8 cellular contexts compared by ENCODE assay signal in the genomic region with DNA sequence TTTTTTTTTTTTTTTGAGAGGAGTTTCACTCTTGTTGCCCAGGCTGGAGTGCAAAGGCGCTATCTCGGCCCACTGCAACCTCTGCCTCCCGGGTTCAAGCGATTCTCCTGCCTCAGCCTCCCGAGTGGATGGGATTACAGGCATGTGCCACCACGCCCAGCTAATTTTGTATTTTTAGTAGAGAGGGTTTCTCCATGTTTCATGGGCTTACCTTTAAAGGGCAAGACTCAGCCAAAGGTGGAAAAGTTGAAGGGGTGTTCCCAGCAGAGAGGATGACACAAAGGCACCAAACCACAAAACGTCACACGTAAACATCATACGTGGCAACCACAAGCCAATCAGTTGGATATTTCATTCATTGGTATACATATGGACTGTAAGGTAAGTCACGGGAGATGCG. TPM values are rescaled to one million over a fixed set of nuclear protein-coding genes. Genes with fewer than 3 reads are reported as not detected.
DNase-seq lines count a peak whose midpoint lies in the region; ATAC-seq, FAIRE-seq and TF ChIP-seq lines count a peak whose summit lies in the region.
"Not testable (repeated sequence)": the region's sequence is repeated elsewhere in the genome, so short reads cannot be mapped to it uniquely, and the experiment has no call there.

No MANE protein-coding gene starts in this region.

- intact Hi-C loops in IMR-90 (cut with micrococcal nuclease); spleen (cut with DNase I; ENCODE audit: low total_unique reads): not testable (repeated sequence)
- intact Hi-C loops in HepG2 (cut with micrococcal nuclease; ENCODE audit: unreplicated experiment): loop anchor here (5.0 kb wide), 1 partner anchor 45 kb away; no protein-coding TSS in a partner anchor

- not testable (repeated sequence) for H4K20me1 ChIP-seq in BLaER1 treated with 17β-estradiol and CSF1 and Interleukin-3, amounts not matched to agents 10 nM and 100 nM; IMR-90 (ENCODE audit: insufficient read depth, low read length); HepG2 (ENCODE audit: insufficient read depth, low read length)

- H3K36me3 ChIP-seq in BLaER1 treated with 17β-estradiol and CSF1 and Interleukin-3, amounts not matched to agents 10 nM and 100 nM: peaks cover 24 to 56% (median 37%) of the 10 kb centered on the region in 11 experiments; a peak in 21 of 22 replicates
- H3K36me3 ChIP-seq in IMR-90 (ENCODE audit: control insufficient read depth, insufficient read depth, low read length); HepG2 (replicated peaks in 1 of 2; ENCODE audit: control insufficient read depth in 1 of 2, insufficient read depth in 2 of 2, low read length in 2 of 2): not testable (repeated sequence)
- peaks cover 0 to 38% (median 2%) of the 10 kb centered on the region in 6 donors for H3K36me3 ChIP-seq in spleen

- ATAC-seq in IMR-90 (ENCODE audit: low read depth); HepG2; stimulated activated naive B cell treated with anti-CD40 and anti-IgM and Interleukin-4, amounts not matched to agents 10 μg/mL and 1 μg/mL and 100 μg/mL, for 72 hours (replicated peaks): not testable (repeated sequence)
- ATAC-seq in activated CD4-positive, CD25-positive, alpha-beta regulatory T cell treated with anti-CD3 and anti-CD28 coated beads, Interleukin-2, amount 50 U/mL, for 24 hours: peak; percentile 7 to 9
- ATAC-seq in central memory CD8-positive, alpha-beta T cell (replicated peaks; ENCODE audit: extremely low read depth, poor library complexity, severe bottlenecking): peak; percentile 19

- peak overlapping the region; percentile 6; the same call in 1 of the 2 replicates for H2BK20ac ChIP-seq in IMR-90 (ENCODE audit: low read depth, low read length)

- not testable (repeated sequence) for TF ChIP-seq CTCF in IMR-90 (conservative IDR thresholded peaks at IDR 0.05; ENCODE audit: low read depth, low read length); HepG2 (CRISPR knock-in tag; IDR thresholded peaks at IDR 0.05); spleen (IDR thresholded peaks at IDR 0.05 in 8 of 11, conservative IDR thresholded peaks at IDR 0.05 in 3 of 11)

- not testable (repeated sequence) for H3K27me3 Mint-ChIP-seq in central memory CD8-positive, alpha-beta T cell; stimulated activated naive B cell treated with anti-CD40 and anti-IgM and Interleukin-4, amounts not matched to agents 10 μg/mL and 1 μg/mL and 100 μg/mL, for 72 hours

- POLR2A ChIA-PET in IMR-90 (lab: Charles Lee; ENCODE audit: unreplicated experiment): interaction anchor here (0.5 kb wide), 1 partner anchor 53 kb away, joined by 3 read pairs; the partner anchor contains the start of genes CAB39L and SETDB2
- POLR2A ChIA-PET in HepG2 (lab: Yijun Ruan, JAX): interaction anchor here (1.0 to 4.4 kb wide), 5 partner anchors 12 to 182 kb away, joined by 3 to 47 read pairs (median 6); partner anchors contain the start of genes CAB39L, RCBTB1 and SETDB2

- TF ChIP-seq POLR2A in IMR-90 (IDR thresholded peaks at IDR 0.05; ENCODE audit: low read depth, low read length); HepG2 (IDR thresholded peaks at IDR 0.05; ENCODE audit: insufficient read depth in 1 of 2, low read depth in 2 of 2, low read length in 2 of 2); spleen (IDR thresholded peaks at IDR 0.05): not testable (repeated sequence)

- peaks cover 14% of the 10 kb centered on the region for H3K36me3 Mint-ChIP-seq in central memory CD8-positive, alpha-beta T cell (ENCODE audit: insufficient read depth)
- peaks cover 22 to 30% of the 10 kb centered on the region in 2 donors for H3K36me3 Mint-ChIP-seq in stimulated activated naive B cell treated with anti-CD40 and anti-IgM and Interleukin-4, amounts not matched to agents 10 μg/mL and 1 μg/mL and 100 μg/mL, for 72 hours

- not testable (repeated sequence) for DNase-seq in IMR-90; HepG2 (ENCODE audit: low spot score); spleen
- peak; percentile 62 to 69 for DNase-seq in activated T-cell treated with anti-CD3 and anti-CD28 coated beads, Interleukin-2, amount 50 U/mL, for 48 hours
- DNase-seq in central memory CD8-positive, alpha-beta T cell (ENCODE audit: low spot score in 2 of 2): peak in 1 of 2 donors; percentile 39
- peak; percentile 6 for DNase-seq in stimulated activated naive B cell treated with anti-CD40 and anti-IgM and Interleukin-4, amounts not matched to agents 10 μg/mL and 1 μg/mL and 100 μg/mL, for 72 hours

- CTCF ChIA-PET in IMR-90 (lab: Yijun Ruan, JAX); HepG2 (lab: Yijun Ruan, JAX; ENCODE audit: low intra/inter-chr PET ratio, low total read pairs): not testable (repeated sequence)

- H3K4me3 ChIP-seq in BLaER1 treated with 17β-estradiol and CSF1 and Interleukin-3, amounts not matched to agents 10 nM and 100 nM: peak overlapping the region; percentile 66 to 80 (median 75); a peak in 19 of 20 replicates
- H3K4me3 ChIP-seq in IMR-90 (ENCODE audit: insufficient read depth, low read depth, low read length); HepG2 (replicated peaks in 1 of 3; ENCODE audit: insufficient read depth in 1 of 3, low read depth in 2 of 3, low read length in 3 of 3): not testable (repeated sequence)
- H3K4me3 ChIP-seq in spleen: peak overlapping the region in 6 of 8 donors; percentile 56 to 85 (median 60)

- not testable (repeated sequence) for BruUV-seq in IMR-90 (replicated peaks; lab: Mats Ljungman, UMichigan); HepG2 (replicated peaks; lab: Mats Ljungman, UMichigan)

- H3K4me1 ChIP-seq in BLaER1 treated with 17β-estradiol and CSF1 and Interleukin-3, amounts not matched to agents 10 nM and 100 nM: peaks cover 25 to 55% (median 39%) of the 10 kb centered on the region in 10 experiments
- H3K4me1 ChIP-seq in IMR-90 (ENCODE audit: control insufficient read depth, insufficient read depth, low read length) (peaks cover 12% of the 10 kb centered on the region), HepG2 (ENCODE audit: insufficient read depth, low read length) (peaks cover 21% of the 10 kb centered on the region), spleen (peaks cover 3 to 60% (median 36%) of the 10 kb centered on the region in 6 donors)

- not testable (repeated sequence) for H2AFZ ChIP-seq in IMR-90 (replicated peaks; ENCODE audit: low read length, poor library complexity); HepG2 (ENCODE audit: low read length)

- not testable (repeated sequence) for H4K5ac ChIP-seq in IMR-90 (ENCODE audit: low read depth, low read length)

- H3K27ac Mint-ChIP-seq in central memory CD8-positive, alpha-beta T cell (ENCODE audit: low read depth): peak overlapping the region; percentile 81
- H3K27ac Mint-ChIP-seq in stimulated activated naive B cell treated with anti-CD40 and anti-IgM and Interleukin-4, amounts not matched to agents 10 μg/mL and 1 μg/mL and 100 μg/mL, for 72 hours: peak overlapping the region; percentile 96

- peak overlapping the region; percentile 79 to 98 (median 93) for H3K4me2 ChIP-seq in BLaER1 treated with 17β-estradiol and CSF1 and Interleukin-3, amounts not matched to agents 10 nM and 100 nM
- H3K4me2 ChIP-seq in IMR-90 (ENCODE audit: low read depth, low read length); HepG2 (ENCODE audit: low read depth, low read length): not testable (repeated sequence)

- not testable (repeated sequence) for H3K27me3 ChIP-seq in BLaER1 treated with 17β-estradiol and CSF1 and Interleukin-3, amounts not matched to agents 10 nM and 100 nM; IMR-90 (ENCODE audit: control insufficient read depth, insufficient read depth, low read length); HepG2 (ENCODE audit: control insufficient read depth in 1 of 2, insufficient read depth in 2 of 2, low read length in 2 of 2); spleen (replicated peaks in 1 of 7)

- H2BK5ac ChIP-seq in IMR-90 (ENCODE audit: low read depth, low read length, poor library complexity, severe bottlenecking): not testable (repeated sequence)

- H3K79me1 ChIP-seq in IMR-90 (ENCODE audit: low read depth in 1 of 2, low read length in 2 of 2): peaks cover 0 to 25% of the 10 kb centered on the region in 2 experiments; a peak in 2 of 4 replicates

- peak overlapping the region; percentile 36; the same call in 1 of the 3 replicates for H2BK15ac ChIP-seq in IMR-90 (ENCODE audit: low read depth, low read length)

- H3K4ac ChIP-seq in IMR-90 (ENCODE audit: low read depth, low read length): peak overlapping the region; percentile 19; the same call in 1 of the 2 replicates

- peak overlapping the region; percentile 59 for H2AK5ac ChIP-seq in IMR-90 (ENCODE audit: low read depth, low read length)

- H3K9ac ChIP-seq in BLaER1 treated with 17β-estradiol and CSF1 and Interleukin-3, amounts not matched to agents 10 nM and 100 nM: peak overlapping the region in 10 of 11 experiments; percentile 89 to 94 (median 91); a peak in 18 of 22 replicates
- H3K9ac ChIP-seq in IMR-90 (ENCODE audit: low read depth, low read length); HepG2 (ENCODE audit: insufficient read depth, low read depth, low read length): not testable (repeated sequence)

- peaks cover 14% of the 10 kb centered on the region; the same call in 1 of the 2 replicates for H3K9me1 ChIP-seq in IMR-90 (ENCODE audit: insufficient read depth, low read length)

- H3K18ac ChIP-seq in IMR-90 (ENCODE audit: low read depth, low read length): not testable (repeated sequence)

- FAIRE-seq in HepG2 (lab: Jason Lieb, UNC): not testable (repeated sequence)

- H3K27ac ChIP-seq in BLaER1 treated with 17β-estradiol and CSF1 and Interleukin-3, amounts not matched to agents 10 nM and 100 nM: peak overlapping the region in 10 of 11 experiments; percentile 85 to 96 (median 94); a peak in 18 of 22 replicates
- not testable (repeated sequence) for H3K27ac ChIP-seq in IMR-90 (ENCODE audit: insufficient read depth, low read length)
- peak overlapping the region; percentile 17 for H3K27ac ChIP-seq in HepG2 (ENCODE audit: extremely low read length, insufficient read depth, low read length)
- H3K27ac ChIP-seq in spleen: peak overlapping the region; percentile 91 to 99 (median 96)

- not testable (repeated sequence) for TF ChIP-seq RAD21 in IMR-90 (IDR thresholded peaks at IDR 0.05; ENCODE audit: low read length); HepG2 (CRISPR knock-in tag; IDR thresholded peaks at IDR 0.05)

- not testable (repeated sequence) for H4K91ac ChIP-seq in IMR-90 (ENCODE audit: insufficient read depth, low read depth, low read length)

- not testable (repeated sequence) for H3K14ac ChIP-seq in IMR-90 (replicated peaks; ENCODE audit: low read depth, low read length)

- dilution Hi-C loops in IMR-90 (cut with HindIII; ENCODE audit: low sequenced_read_pairs, unreplicated experiment): not testable (repeated sequence)

- H3K79me2 ChIP-seq in HepG2 (ENCODE audit: insufficient read depth, low read length): not testable (repeated sequence)

- WGBS in IMR-90 (ENCODE audit: extremely low coverage in 2 of 2, insufficient read length in 1 of 2), 2 experiments: no CpG with 5 or more reads among the region's 11 CpGs
- WGBS in HepG2 (ENCODE audit: low lambda C conversion rate): 93% methylated on average over 11 of the region's 11 CpGs
- 72 to 82% (median 81%) methylated on average over 11 of the region's 11 CpGs for WGBS in spleen, 5 donors

- H2BK120ac ChIP-seq in IMR-90 (ENCODE audit: low read depth, low read length): not testable (repeated sequence)

- H2AK9ac ChIP-seq in IMR-90 (replicated peaks; ENCODE audit: low read depth, low read length, poor library complexity): not testable (repeated sequence)

- not testable (repeated sequence) for H3K56ac ChIP-seq in IMR-90 (ENCODE audit: extremely low read depth, insufficient read depth, low read length)

- peak overlapping the region; percentile 91 for H3K4me3 Mint-ChIP-seq in central memory CD8-positive, alpha-beta T cell
- peak overlapping the region; percentile 91 to 97 for H3K4me3 Mint-ChIP-seq in stimulated activated naive B cell treated with anti-CD40 and anti-IgM and Interleukin-4, amounts not matched to agents 10 μg/mL and 1 μg/mL and 100 μg/mL, for 72 hours

- H3K23ac ChIP-seq in IMR-90 (ENCODE audit: low read depth, low read length): peak overlapping the region; percentile 28; the same call in 1 of the 2 replicates

- peak overlapping the region; percentile 55 to 82; a peak in 2 of 4 replicates for H4K8ac ChIP-seq in IMR-90 (ENCODE audit: low read depth in 2 of 2, low read length in 2 of 2)

- peaks cover 44% of the 10 kb centered on the region for H3K4me1 Mint-ChIP-seq in central memory CD8-positive, alpha-beta T cell
- peaks cover 32 to 55% of the 10 kb centered on the region in 2 donors for H3K4me1 Mint-ChIP-seq in stimulated activated naive B cell treated with anti-CD40 and anti-IgM and Interleukin-4, amounts not matched to agents 10 μg/mL and 1 μg/mL and 100 μg/mL, for 72 hours

- in situ Hi-C loops in IMR-90 (cut with MboI; ENCODE audit: low sequenced_read_pairs); HepG2 (cut with HindIII; ENCODE audit: extremely low pct_ligation_motif_present, low pct_unique_long_range_greater_than_20kb): not testable (repeated sequence)

- TF ChIP-seq EP300 in HepG2 (IDR thresholded peaks at IDR 0.05; ENCODE audit: low read depth in 2 of 2, low read length in 2 of 2); HepG2 (CRISPR knock-in tag; IDR thresholded peaks at IDR 0.05; ENCODE audit: borderline replicate concordance): not testable (repeated sequence)

- not testable (repeated sequence) for H3K9me3 Mint-ChIP-seq in central memory CD8-positive, alpha-beta T cell; stimulated activated naive B cell treated with anti-CD40 and anti-IgM and Interleukin-4, amounts not matched to agents 10 μg/mL and 1 μg/mL and 100 μg/mL, for 72 hours

- H3K9me3 ChIP-seq in BLaER1 treated with 17β-estradiol and CSF1 and Interleukin-3, amounts not matched to agents 10 nM and 100 nM (replicated peaks in 1 of 11); IMR-90 (ENCODE audit: control insufficient read depth, insufficient read depth, low read length); HepG2 (ENCODE audit: low read length); spleen: not testable (repeated sequence)

RNA-seq across cellular contexts. Expression of gene PHF11, which starts 1.1 kb away (rescaled TPM):
- total RNA-seq in IMR-90 (2012; rRNA removed): 3.9 and 6.7 TPM in 2 replicates
- 12.2 and 15.4 TPM in 2 replicates for polyA plus RNA-seq in IMR-90 (2012; rRNA removed)
- 4.0 TPM in 2 replicates for polyA plus RNA-seq in IMR-90 (2012; cell fraction: cytosol; rRNA removed)
- polyA plus RNA-seq in IMR-90 (2012; cell fraction: nucleus; rRNA removed; ENCODE audit: low replicate concordance): 9.2 and 65.7 TPM in 2 replicates
- total RNA-seq in HepG2 (2016; rRNA removed; fragmentation: Illumina TruSeq; extraction: Trizol): 9.0 and 15.8 TPM in 2 replicates
- 3.5 and 8.1 TPM in 2 replicates for total RNA-seq in HepG2 (2016; cell fraction: cytosol; rRNA removed; fragmentation: Illumina TruSeq; extraction: Trizol; ENCODE audit: low read depth)
- 9.8 and 12.7 TPM in 2 replicates for total RNA-seq in HepG2 (2016; cell fraction: insoluble cytoplasmic fraction; rRNA removed; fragmentation: Illumina TruSeq; extraction: Trizol)
- 9.7 and 10.0 TPM in 2 replicates for total RNA-seq in HepG2 (2016; cell fraction: membrane; rRNA removed; fragmentation: Illumina TruSeq; extraction: Trizol)
- 18.8 and 22.6 TPM in 2 replicates for total RNA-seq in HepG2 (2016; cell fraction: nucleus; rRNA removed; fragmentation: Illumina TruSeq; extraction: Trizol)
- polyA plus RNA-seq in HepG2 (2011; rRNA removed): 17.5 and 22.0 TPM in 2 replicates
- 4.7 and 6.0 TPM in 2 replicates for polyA plus RNA-seq in HepG2 (2011; cell fraction: cytosol; rRNA removed)
- 36.1 and 40.1 TPM in 2 replicates for polyA plus RNA-seq in HepG2 (2011; cell fraction: nucleus; rRNA removed)
- 14.5 TPM in 2 replicates for polyA plus RNA-seq in HepG2 (2012)
- 5.2 and 6.8 TPM in 2 replicates for polyA plus RNA-seq in HepG2 (2016; cell fraction: cytosol; fragmentation: Illumina TruSeq; extraction: Trizol; ENCODE audit: low read depth)
- 10.5 and 12.9 TPM in 2 replicates for polyA plus RNA-seq in HepG2 (2016; cell fraction: insoluble cytoplasmic fraction; fragmentation: Illumina TruSeq; extraction: Trizol; ENCODE audit: low read depth)
- 7.1 and 7.3 TPM in 2 replicates for polyA plus RNA-seq in HepG2 (2016; cell fraction: membrane; fragmentation: Illumina TruSeq; extraction: Trizol; ENCODE audit: low read depth)
- 55.0 and 55.4 TPM in 2 replicates for polyA plus RNA-seq in HepG2 (2016; cell fraction: nucleus; fragmentation: Illumina TruSeq; extraction: Trizol; ENCODE audit: insufficient read depth, low read depth)
- 6.7 and 7.2 TPM in 2 replicates for polyA minus RNA-seq in HepG2 (2011; rRNA and poly(A)+ RNA removed; ENCODE audit: low replicate concordance)
- polyA minus RNA-seq in HepG2 (2011; cell fraction: cytosol; rRNA and poly(A)+ RNA removed): 3.6 and 5.0 TPM in 2 replicates
- polyA minus RNA-seq in HepG2 (2011; cell fraction: nucleus; rRNA and poly(A)+ RNA removed): 23.8 and 26.6 TPM in 2 replicates
- total RNA-seq in spleen: 10 to 100 TPM; 50.5 to 78.6 (median 67.0) TPM
- 100 to 1,000 TPM in 1 of 3 donors, 10 to 100 TPM in 2; 85.9 to 117 (median 85.9) TPM for polyA plus RNA-seq in spleen

RNA-seq across cellular contexts. Expression of gene SETDB2, which starts 52.8 kb away (rescaled TPM):
- 5.7 and 8.6 TPM in 2 replicates for total RNA-seq in IMR-90 (2012; rRNA removed)
- polyA plus RNA-seq in IMR-90 (2012; rRNA removed): 2.9 and 4.3 TPM in 2 replicates
- 0.33 and 0.35 TPM in 2 replicates for polyA plus RNA-seq in IMR-90 (2012; cell fraction: cytosol; rRNA removed)
- polyA plus RNA-seq in IMR-90 (2012; cell fraction: nucleus; rRNA removed; ENCODE audit: low replicate concordance): 1.1 and 6.2 TPM in 2 replicates
- total RNA-seq in HepG2 (2016; rRNA removed; fragmentation: Illumina TruSeq; extraction: Trizol): 8.7 and 9.5 TPM in 2 replicates
- 6.9 and 7.8 TPM in 2 replicates for total RNA-seq in HepG2 (2016; cell fraction: cytosol; rRNA removed; fragmentation: Illumina TruSeq; extraction: Trizol; ENCODE audit: low read depth)
- total RNA-seq in HepG2 (2016; cell fraction: insoluble cytoplasmic fraction; rRNA removed; fragmentation: Illumina TruSeq; extraction: Trizol): 8.3 and 9.7 TPM in 2 replicates
- total RNA-seq in HepG2 (2016; cell fraction: membrane; rRNA removed; fragmentation: Illumina TruSeq; extraction: Trizol): 8.2 and 9.2 TPM in 2 replicates
- total RNA-seq in HepG2 (2016; cell fraction: nucleus; rRNA removed; fragmentation: Illumina TruSeq; extraction: Trizol): 13.6 and 15.9 TPM in 2 replicates
- polyA plus RNA-seq in HepG2 (2011; rRNA removed): 6.1 and 8.1 TPM in 2 replicates
- 2.2 and 3.0 TPM in 2 replicates for polyA plus RNA-seq in HepG2 (2011; cell fraction: cytosol; rRNA removed)
- 6.3 and 8.6 TPM in 2 replicates for polyA plus RNA-seq in HepG2 (2011; cell fraction: nucleus; rRNA removed)
- 7.9 and 8.3 TPM in 2 replicates for polyA plus RNA-seq in HepG2 (2012)
- 1.1 and 2.0 TPM in 2 replicates for polyA plus RNA-seq in HepG2 (2016; cell fraction: cytosol; fragmentation: Illumina TruSeq; extraction: Trizol; ENCODE audit: low read depth)
- 7.2 and 7.5 TPM in 2 replicates for polyA plus RNA-seq in HepG2 (2016; cell fraction: insoluble cytoplasmic fraction; fragmentation: Illumina TruSeq; extraction: Trizol; ENCODE audit: low read depth)
- polyA plus RNA-seq in HepG2 (2016; cell fraction: membrane; fragmentation: Illumina TruSeq; extraction: Trizol; ENCODE audit: low read depth): 3.4 TPM in 2 replicates
- 16.0 and 16.3 TPM in 2 replicates for polyA plus RNA-seq in HepG2 (2016; cell fraction: nucleus; fragmentation: Illumina TruSeq; extraction: Trizol; ENCODE audit: insufficient read depth, low read depth)
- polyA minus RNA-seq in HepG2 (2011; rRNA and poly(A)+ RNA removed; ENCODE audit: low replicate concordance): 1.6 and 2.4 TPM in 2 replicates
- 5.6 and 6.7 TPM in 2 replicates for polyA minus RNA-seq in HepG2 (2011; cell fraction: cytosol; rRNA and poly(A)+ RNA removed)
- 23.7 and 25.6 TPM in 2 replicates for polyA minus RNA-seq in HepG2 (2011; cell fraction: nucleus; rRNA and poly(A)+ RNA removed)
- total RNA-seq in spleen: 10 to 100 TPM; 18.7 to 26.7 (median 21.9) TPM
- polyA plus RNA-seq in spleen: 1 to 10 TPM; 5.4 to 6.4 (median 6.1) TPM

RNA-seq across cellular contexts. Expression of gene CAB39L, which starts 53.0 kb away (rescaled TPM):
- total RNA-seq in IMR-90 (2012; rRNA removed): 16.7 and 21.9 TPM in 2 replicates
- polyA plus RNA-seq in IMR-90 (2012; rRNA removed): 6.6 and 8.5 TPM in 2 replicates
- polyA plus RNA-seq in IMR-90 (2012; cell fraction: cytosol; rRNA removed): 2.4 and 3.2 TPM in 2 replicates
- 2.4 and 6.0 TPM in 2 replicates for polyA plus RNA-seq in IMR-90 (2012; cell fraction: nucleus; rRNA removed; ENCODE audit: low replicate concordance)
- 6.1 and 8.3 TPM in 2 replicates for total RNA-seq in HepG2 (2016; rRNA removed; fragmentation: Illumina TruSeq; extraction: Trizol)
- 2.2 TPM in 2 replicates for total RNA-seq in HepG2 (2016; cell fraction: cytosol; rRNA removed; fragmentation: Illumina TruSeq; extraction: Trizol; ENCODE audit: low read depth)
- 5.6 and 8.5 TPM in 2 replicates for total RNA-seq in HepG2 (2016; cell fraction: insoluble cytoplasmic fraction; rRNA removed; fragmentation: Illumina TruSeq; extraction: Trizol)
- total RNA-seq in HepG2 (2016; cell fraction: membrane; rRNA removed; fragmentation: Illumina TruSeq; extraction: Trizol): 6.0 and 6.4 TPM in 2 replicates
- total RNA-seq in HepG2 (2016; cell fraction: nucleus; rRNA removed; fragmentation: Illumina TruSeq; extraction: Trizol): 3.9 and 4.0 TPM in 2 replicates
- 2.2 and 3.1 TPM in 2 replicates for polyA plus RNA-seq in HepG2 (2011; rRNA removed)
- polyA plus RNA-seq in HepG2 (2011; cell fraction: cytosol; rRNA removed): 1.7 and 2.4 TPM in 2 replicates
- polyA plus RNA-seq in HepG2 (2011; cell fraction: nucleus; rRNA removed): 1.00 and 1.1 TPM in 2 replicates
- 2.9 and 3.9 TPM in 2 replicates for polyA plus RNA-seq in HepG2 (2012)
- polyA plus RNA-seq in HepG2 (2016; cell fraction: cytosol; fragmentation: Illumina TruSeq; extraction: Trizol; ENCODE audit: low read depth): 1.5 and 2.1 TPM in 2 replicates
- 7.8 and 8.2 TPM in 2 replicates for polyA plus RNA-seq in HepG2 (2016; cell fraction: insoluble cytoplasmic fraction; fragmentation: Illumina TruSeq; extraction: Trizol; ENCODE audit: low read depth)
- 4.1 and 4.4 TPM in 2 replicates for polyA plus RNA-seq in HepG2 (2016; cell fraction: membrane; fragmentation: Illumina TruSeq; extraction: Trizol; ENCODE audit: low read depth)
- polyA plus RNA-seq in HepG2 (2016; cell fraction: nucleus; fragmentation: Illumina TruSeq; extraction: Trizol; ENCODE audit: insufficient read depth, low read depth): 3.4 and 4.1 TPM in 2 replicates
- 1.5 and 4.9 TPM in 2 replicates for polyA minus RNA-seq in HepG2 (2011; rRNA and poly(A)+ RNA removed; ENCODE audit: low replicate concordance)
- 2.0 and 3.7 TPM in 2 replicates for polyA minus RNA-seq in HepG2 (2011; cell fraction: cytosol; rRNA and poly(A)+ RNA removed)
- polyA minus RNA-seq in HepG2 (2011; cell fraction: nucleus; rRNA and poly(A)+ RNA removed): 4.4 and 4.5 TPM in 2 replicates
- total RNA-seq in spleen: 1 to 10 TPM; 5.0 to 7.5 (median 6.2) TPM
- 1 to 10 TPM; 1.6 to 3.2 (median 2.0) TPM for polyA plus RNA-seq in spleen
